1 cellular context compared by ENCODE assay signal in the genomic region with DNA sequence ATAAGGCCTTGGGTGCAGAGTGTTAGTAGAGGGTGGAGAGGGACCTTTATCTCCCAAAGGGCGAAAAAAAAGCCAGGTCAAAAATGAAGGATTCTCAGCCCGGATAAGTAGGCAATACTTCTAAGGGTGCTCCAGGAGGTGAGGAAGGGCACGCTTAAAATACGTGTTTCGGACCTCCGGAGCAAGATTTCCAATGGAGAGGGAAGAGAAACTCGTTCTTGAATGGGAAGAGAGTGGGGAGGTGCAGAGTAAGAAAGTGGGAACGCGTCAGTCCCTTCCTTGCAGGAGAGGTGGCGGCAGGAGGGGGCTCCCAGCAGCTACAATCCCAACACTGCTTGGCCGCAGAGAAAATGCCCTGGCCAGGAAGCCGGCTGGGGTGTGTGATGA.
TF ChIP-seq lines count a peak whose summit lies in the region.

No MANE protein-coding gene starts in this region.

TF ChIP-seq in GM12878, 131 proteins besides CTCF, POLR2A, EP300 and RAD21:
- no peak for TF ChIP-seq BCL11A (IDR thresholded peaks at IDR 0.05; ENCODE audit: low read depth, low read length)
- TF ChIP-seq FOXM1 (IDR thresholded peaks at IDR 0.05; ENCODE audit: low read depth, low read length) = no peak
- no peak for TF ChIP-seq NR2F1 (conservative IDR thresholded peaks at IDR 0.05)
- no peak for TF ChIP-seq ZSCAN29 (IDR thresholded peaks at IDR 0.05)
- TF ChIP-seq ZNF217 (IDR thresholded peaks at IDR 0.05) = no peak
- no peak for TF ChIP-seq MXI1 (IDR thresholded peaks at IDR 0.05; ENCODE audit: low read depth, low read length)
- no peak for TF ChIP-seq CREB1 (IDR thresholded peaks at IDR 0.05; ENCODE audit: low read depth)
- TF ChIP-seq ATF7 (IDR thresholded peaks at IDR 0.05; ENCODE audit: low read depth) = no peak
- TF ChIP-seq, protein P1, sequence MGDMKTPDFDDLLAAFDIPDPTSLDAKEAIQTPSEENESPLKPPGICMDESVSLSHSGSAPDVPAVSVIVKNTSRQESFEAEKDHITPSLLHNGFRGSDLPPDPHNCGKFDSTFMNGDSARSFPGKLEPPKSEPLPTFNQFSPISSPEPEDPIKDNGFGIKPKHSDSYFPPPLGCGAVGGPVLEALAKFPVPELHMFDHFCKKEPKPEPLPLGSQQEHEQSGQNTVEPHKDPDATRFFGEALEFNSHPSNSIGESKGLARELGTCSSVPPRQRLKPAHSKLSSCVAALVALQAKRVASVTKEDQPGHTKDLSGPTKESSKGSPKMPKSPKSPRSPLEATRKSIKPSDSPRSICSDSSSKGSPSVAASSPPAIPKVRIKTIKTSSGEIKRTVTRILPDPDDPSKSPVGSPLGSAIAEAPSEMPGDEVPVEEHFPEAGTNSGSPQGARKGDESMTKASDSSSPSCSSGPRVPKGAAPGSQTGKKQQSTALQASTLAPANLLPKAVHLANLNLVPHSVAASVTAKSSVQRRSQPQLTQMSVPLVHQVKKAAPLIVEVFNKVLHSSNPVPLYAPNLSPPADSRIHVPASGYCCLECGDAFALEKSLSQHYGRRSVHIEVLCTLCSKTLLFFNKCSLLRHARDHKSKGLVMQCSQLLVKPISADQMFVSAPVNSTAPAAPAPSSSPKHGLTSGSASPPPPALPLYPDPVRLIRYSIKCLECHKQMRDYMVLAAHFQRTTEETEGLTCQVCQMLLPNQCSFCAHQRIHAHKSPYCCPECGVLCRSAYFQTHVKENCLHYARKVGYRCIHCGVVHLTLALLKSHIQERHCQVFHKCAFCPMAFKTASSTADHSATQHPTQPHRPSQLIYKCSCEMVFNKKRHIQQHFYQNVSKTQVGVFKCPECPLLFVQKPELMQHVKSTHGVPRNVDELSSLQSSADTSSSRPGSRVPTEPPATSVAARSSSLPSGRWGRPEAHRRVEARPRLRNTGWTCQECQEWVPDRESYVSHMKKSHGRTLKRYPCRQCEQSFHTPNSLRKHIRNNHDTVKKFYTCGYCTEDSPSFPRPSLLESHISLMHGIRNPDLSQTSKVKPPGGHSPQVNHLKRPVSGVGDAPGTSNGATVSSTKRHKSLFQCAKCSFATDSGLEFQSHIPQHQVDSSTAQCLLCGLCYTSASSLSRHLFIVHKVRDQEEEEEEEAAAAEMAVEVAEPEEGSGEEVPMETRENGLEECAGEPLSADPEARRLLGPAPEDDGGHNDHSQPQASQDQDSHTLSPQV (IDR thresholded peaks at IDR 0.05) = no peak
- TF ChIP-seq, protein P2, sequence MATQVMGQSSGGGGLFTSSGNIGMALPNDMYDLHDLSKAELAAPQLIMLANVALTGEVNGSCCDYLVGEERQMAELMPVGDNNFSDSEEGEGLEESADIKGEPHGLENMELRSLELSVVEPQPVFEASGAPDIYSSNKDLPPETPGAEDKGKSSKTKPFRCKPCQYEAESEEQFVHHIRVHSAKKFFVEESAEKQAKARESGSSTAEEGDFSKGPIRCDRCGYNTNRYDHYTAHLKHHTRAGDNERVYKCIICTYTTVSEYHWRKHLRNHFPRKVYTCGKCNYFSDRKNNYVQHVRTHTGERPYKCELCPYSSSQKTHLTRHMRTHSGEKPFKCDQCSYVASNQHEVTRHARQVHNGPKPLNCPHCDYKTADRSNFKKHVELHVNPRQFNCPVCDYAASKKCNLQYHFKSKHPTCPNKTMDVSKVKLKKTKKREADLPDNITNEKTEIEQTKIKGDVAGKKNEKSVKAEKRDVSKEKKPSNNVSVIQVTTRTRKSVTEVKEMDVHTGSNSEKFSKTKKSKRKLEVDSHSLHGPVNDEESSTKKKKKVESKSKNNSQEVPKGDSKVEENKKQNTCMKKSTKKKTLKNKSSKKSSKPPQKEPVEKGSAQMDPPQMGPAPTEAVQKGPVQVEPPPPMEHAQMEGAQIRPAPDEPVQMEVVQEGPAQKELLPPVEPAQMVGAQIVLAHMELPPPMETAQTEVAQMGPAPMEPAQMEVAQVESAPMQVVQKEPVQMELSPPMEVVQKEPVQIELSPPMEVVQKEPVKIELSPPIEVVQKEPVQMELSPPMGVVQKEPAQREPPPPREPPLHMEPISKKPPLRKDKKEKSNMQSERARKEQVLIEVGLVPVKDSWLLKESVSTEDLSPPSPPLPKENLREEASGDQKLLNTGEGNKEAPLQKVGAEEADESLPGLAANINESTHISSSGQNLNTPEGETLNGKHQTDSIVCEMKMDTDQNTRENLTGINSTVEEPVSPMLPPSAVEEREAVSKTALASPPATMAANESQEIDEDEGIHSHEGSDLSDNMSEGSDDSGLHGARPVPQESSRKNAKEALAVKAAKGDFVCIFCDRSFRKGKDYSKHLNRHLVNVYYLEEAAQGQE (IDR thresholded peaks at IDR 0.05; ENCODE audit: low read depth, low read length) = no peak
- no peak for TF ChIP-seq FOXK2 (IDR thresholded peaks at IDR 0.05)
- TF ChIP-seq POU2F2 (IDR thresholded peaks at IDR 0.05; ENCODE audit: borderline replicate concordance, low read depth, low read length) = no peak
- TF ChIP-seq, protein P3, sequence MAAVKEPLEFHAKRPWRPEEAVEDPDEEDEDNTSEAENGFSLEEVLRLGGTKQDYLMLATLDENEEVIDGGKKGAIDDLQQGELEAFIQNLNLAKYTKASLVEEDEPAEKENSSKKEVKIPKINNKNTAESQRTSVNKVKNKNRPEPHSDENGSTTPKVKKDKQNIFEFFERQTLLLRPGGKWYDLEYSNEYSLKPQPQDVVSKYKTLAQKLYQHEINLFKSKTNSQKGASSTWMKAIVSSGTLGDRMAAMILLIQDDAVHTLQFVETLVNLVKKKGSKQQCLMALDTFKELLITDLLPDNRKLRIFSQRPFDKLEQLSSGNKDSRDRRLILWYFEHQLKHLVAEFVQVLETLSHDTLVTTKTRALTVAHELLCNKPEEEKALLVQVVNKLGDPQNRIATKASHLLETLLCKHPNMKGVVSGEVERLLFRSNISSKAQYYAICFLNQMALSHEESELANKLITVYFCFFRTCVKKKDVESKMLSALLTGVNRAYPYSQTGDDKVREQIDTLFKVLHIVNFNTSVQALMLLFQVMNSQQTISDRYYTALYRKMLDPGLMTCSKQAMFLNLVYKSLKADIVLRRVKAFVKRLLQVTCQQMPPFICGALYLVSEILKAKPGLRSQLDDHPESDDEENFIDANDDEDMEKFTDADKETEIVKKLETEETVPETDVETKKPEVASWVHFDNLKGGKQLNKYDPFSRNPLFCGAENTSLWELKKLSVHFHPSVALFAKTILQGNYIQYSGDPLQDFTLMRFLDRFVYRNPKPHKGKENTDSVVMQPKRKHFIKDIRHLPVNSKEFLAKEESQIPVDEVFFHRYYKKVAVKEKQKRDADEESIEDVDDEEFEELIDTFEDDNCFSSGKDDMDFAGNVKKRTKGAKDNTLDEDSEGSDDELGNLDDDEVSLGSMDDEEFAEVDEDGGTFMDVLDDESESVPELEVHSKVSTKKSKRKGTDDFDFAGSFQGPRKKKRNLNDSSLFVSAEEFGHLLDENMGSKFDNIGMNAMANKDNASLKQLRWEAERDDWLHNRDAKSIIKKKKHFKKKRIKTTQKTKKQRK (IDR thresholded peaks at IDR 0.05; ENCODE audit: low read depth, low read length) = no peak
- no peak for TF ChIP-seq MYC (IDR thresholded peaks at IDR 0.05; ENCODE audit: insufficient read depth, insufficient read length, insufficient replicate concordance, low read length, severe bottlenecking)
- TF ChIP-seq MYB (IDR thresholded peaks at IDR 0.05; ENCODE audit: borderline replicate concordance, low read depth, low read length) = no peak
- TF ChIP-seq BHLHE40 (IDR thresholded peaks at IDR 0.05; ENCODE audit: borderline replicate concordance in 1 of 2, low read depth in 2 of 2, low read length in 1 of 2) = no peak
- TF ChIP-seq CBX3 (IDR thresholded peaks at IDR 0.05; ENCODE audit: borderline replicate concordance, low read depth) = no peak
- TF ChIP-seq, protein P4, sequence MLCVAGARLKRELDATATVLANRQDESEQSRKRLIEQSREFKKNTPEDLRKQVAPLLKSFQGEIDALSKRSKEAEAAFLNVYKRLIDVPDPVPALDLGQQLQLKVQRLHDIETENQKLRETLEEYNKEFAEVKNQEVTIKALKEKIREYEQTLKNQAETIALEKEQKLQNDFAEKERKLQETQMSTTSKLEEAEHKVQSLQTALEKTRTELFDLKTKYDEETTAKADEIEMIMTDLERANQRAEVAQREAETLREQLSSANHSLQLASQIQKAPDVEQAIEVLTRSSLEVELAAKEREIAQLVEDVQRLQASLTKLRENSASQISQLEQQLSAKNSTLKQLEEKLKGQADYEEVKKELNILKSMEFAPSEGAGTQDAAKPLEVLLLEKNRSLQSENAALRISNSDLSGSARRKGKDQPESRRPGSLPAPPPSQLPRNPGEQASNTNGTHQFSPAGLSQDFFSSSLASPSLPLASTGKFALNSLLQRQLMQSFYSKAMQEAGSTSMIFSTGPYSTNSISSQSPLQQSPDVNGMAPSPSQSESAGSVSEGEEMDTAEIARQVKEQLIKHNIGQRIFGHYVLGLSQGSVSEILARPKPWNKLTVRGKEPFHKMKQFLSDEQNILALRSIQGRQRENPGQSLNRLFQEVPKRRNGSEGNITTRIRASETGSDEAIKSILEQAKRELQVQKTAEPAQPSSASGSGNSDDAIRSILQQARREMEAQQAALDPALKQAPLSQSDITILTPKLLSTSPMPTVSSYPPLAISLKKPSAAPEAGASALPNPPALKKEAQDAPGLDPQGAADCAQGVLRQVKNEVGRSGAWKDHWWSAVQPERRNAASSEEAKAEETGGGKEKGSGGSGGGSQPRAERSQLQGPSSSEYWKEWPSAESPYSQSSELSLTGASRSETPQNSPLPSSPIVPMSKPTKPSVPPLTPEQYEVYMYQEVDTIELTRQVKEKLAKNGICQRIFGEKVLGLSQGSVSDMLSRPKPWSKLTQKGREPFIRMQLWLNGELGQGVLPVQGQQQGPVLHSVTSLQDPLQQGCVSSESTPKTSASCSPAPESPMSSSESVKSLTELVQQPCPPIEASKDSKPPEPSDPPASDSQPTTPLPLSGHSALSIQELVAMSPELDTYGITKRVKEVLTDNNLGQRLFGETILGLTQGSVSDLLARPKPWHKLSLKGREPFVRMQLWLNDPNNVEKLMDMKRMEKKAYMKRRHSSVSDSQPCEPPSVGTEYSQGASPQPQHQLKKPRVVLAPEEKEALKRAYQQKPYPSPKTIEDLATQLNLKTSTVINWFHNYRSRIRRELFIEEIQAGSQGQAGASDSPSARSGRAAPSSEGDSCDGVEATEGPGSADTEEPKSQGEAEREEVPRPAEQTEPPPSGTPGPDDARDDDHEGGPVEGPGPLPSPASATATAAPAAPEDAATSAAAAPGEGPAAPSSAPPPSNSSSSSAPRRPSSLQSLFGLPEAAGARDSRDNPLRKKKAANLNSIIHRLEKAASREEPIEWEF (IDR thresholded peaks at IDR 0.05; ENCODE audit: insufficient replicate concordance, low read depth, low read length) = no peak
- no peak for TF ChIP-seq TBL1XR1 (IDR thresholded peaks at IDR 0.05; ENCODE audit: low read depth, low read length)
- no peak for TF ChIP-seq SMC3 (IDR thresholded peaks at IDR 0.05; ENCODE audit: borderline replicate concordance, low read length)
